In the genomic region with DNA sequence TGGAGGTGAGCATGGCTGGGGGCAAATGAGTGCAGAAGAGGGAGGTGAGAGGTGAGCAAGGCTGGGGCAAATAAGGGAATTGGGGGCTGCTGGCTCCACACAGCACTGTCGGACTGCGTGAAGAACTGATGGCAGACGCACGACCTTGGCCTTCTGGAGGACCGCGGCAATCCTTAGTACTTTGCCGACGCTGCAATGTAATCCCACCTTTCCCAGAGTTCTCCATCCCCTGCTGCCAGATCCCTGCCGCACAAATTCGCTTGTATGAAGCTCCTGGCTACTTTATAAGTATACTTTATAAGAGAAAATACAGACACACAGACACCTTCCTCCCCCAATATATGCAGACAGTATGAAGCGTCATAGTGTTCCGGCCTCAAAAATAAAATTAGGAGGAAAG, we compare ENCODE assay signal across 15 cellular contexts.
DNase-seq lines count a peak whose midpoint lies in the region; ATAC-seq and TF ChIP-seq lines count a peak whose summit lies in the region.
"Had no signal": no experiment of that assay in that cellular context is flagged by ENCODE, and none has a peak within 500 bp of the region (broad histone marks: within the 10 kb centered on the region; RNA-seq: fewer than 3 reads in every experiment).

No MANE protein-coding gene starts in this region.

- no peaks in the 10 kb centered on the region for H3K23me2 ChIP-seq in H9 (ENCODE audit: insufficient read length, low read depth, low read length, poor library complexity, severe bottlenecking)

- no peak overlapping the region for H3K18ac ChIP-seq in H9 (ENCODE audit: insufficient read length, low read depth, low read length)

- no peak overlapping the region for H4K91ac ChIP-seq in H9 (ENCODE audit: insufficient read length, low read depth, low read length)

- H3K27ac ChIP-seq in H9 (ENCODE audit: insufficient read length, low read depth, low read length), result no peak overlapping the region
- peak overlapping the region; percentile 44 for H3K27ac ChIP-seq in neural cell (ENCODE audit: low read length)
- H3K27ac ChIP-seq in left lung, result no peak overlapping the region
- no peak overlapping the region for H3K27ac ChIP-seq in adrenal gland

- no peak overlapping the region for H2BK20ac ChIP-seq in H9 (ENCODE audit: low read depth, low read length, poor library complexity, severe bottlenecking)

- no peak overlapping the region for H3K4me2 ChIP-seq in H9 (ENCODE audit: insufficient read depth, insufficient read length, low read length)
- H3K4me2 ChIP-seq in neural cell (ENCODE audit: low read length), result no peak overlapping the region

- no peak overlapping the region for H3K56ac ChIP-seq in H9 (ENCODE audit: insufficient read length, low read depth, low read length)

- peak overlapping the region; percentile 52 for H3K4me3 ChIP-seq in BE2C (ENCODE audit: low read depth, low read length)
- H3K4me3 ChIP-seq in neural cell (ENCODE audit: low read length), result no peak overlapping the region
- no peak overlapping the region for H3K4me3 ChIP-seq in left lung
- no peak overlapping the region for H3K4me3 ChIP-seq in foreskin fibroblast (ENCODE audit: low read depth in 1 of 2, low read length in 2 of 2)
- no peak overlapping the region for H3K4me3 ChIP-seq in adrenal gland

- no peak overlapping the region for H2BK120ac ChIP-seq in H9 (ENCODE audit: low read depth, low read length, poor library complexity, severe bottlenecking)

- H3K9ac ChIP-seq in H9 (ENCODE audit: extremely low read depth, insufficient read length, low read length) (no peak overlapping the region), neural cell (ENCODE audit: low read length) (no peak overlapping the region)

- H2BK5ac ChIP-seq in H9 (ENCODE audit: insufficient read length, low read length), result no peak overlapping the region

- TF ChIP-seq EP300 in neural cell (conservative IDR thresholded peaks at IDR 0.05; ENCODE audit: poor library complexity, severe bottlenecking), result no peak

- no peak for TF ChIP-seq CTCF in BE2C (IDR thresholded peaks at IDR 0.05; ENCODE audit: low read depth, low read length)
- no peak for TF ChIP-seq CTCF in H9 (conservative IDR thresholded peaks at IDR 0.05)
- no peak for TF ChIP-seq CTCF in chondrocyte (IDR thresholded peaks at IDR 0.05)
- no peak for TF ChIP-seq CTCF in neural cell (IDR thresholded peaks at IDR 0.05; ENCODE audit: poor library complexity, severe bottlenecking)
- no peak for TF ChIP-seq CTCF in left lung (IDR thresholded peaks at IDR 0.05)
- TF ChIP-seq CTCF in foreskin fibroblast (IDR thresholded peaks at IDR 0.05; ENCODE audit: low read depth, low read length), result no peak
- no peak for TF ChIP-seq CTCF in adrenal gland (IDR thresholded peaks at IDR 0.05)

- H3K4me3 Mint-ChIP-seq in H9, result no peak overlapping the region
- H3K4me3 Mint-ChIP-seq in chondrocyte (ENCODE audit: unreplicated experiment), result peak overlapping the region; percentile 67
- H3K4me3 Mint-ChIP-seq: B cell; CD4-positive, CD25-positive, alpha-beta regulatory T cell; CD8-positive, alpha-beta memory T cell had no signal

- H3K23ac ChIP-seq in H9 (ENCODE audit: insufficient read length, low read depth, low read length), result no peak overlapping the region

- H4K5ac ChIP-seq in H9 (ENCODE audit: insufficient read length, low read depth, low read length), result no peak overlapping the region

- intact Hi-C loops in left lung (cut with DNase I), result no loop called here
- intact Hi-C loops in adrenal gland (cut with DNase I), result no loop called here

- H3K36me3 ChIP-seq in BE2C, result no peaks in the 10 kb centered on the region
- H3K36me3 ChIP-seq in neural cell (ENCODE audit: insufficient read depth, low read length), result no peaks in the 10 kb centered on the region
- no peaks in the 10 kb centered on the region for H3K36me3 ChIP-seq in left lung
- no peaks in the 10 kb centered on the region for H3K36me3 ChIP-seq in adrenal gland (replicated peaks in 1 of 2)

- H3K9me3 ChIP-seq in BE2C (no peaks in the 10 kb centered on the region), H9 (ENCODE audit: control insufficient read depth, low read depth, low read length) (no peaks in the 10 kb centered on the region), neural cell (ENCODE audit: low read length) (no peaks in the 10 kb centered on the region), left lung (no peaks in the 10 kb centered on the region), adrenal gland (replicated peaks in 1 of 3) (no peaks in the 10 kb centered on the region)

- no peaks in the 10 kb centered on the region for H3F3A ChIP-seq in neural cell (ENCODE audit: insufficient read depth, low read length, poor library complexity, severe bottlenecking)

- no peaks in the 10 kb centered on the region for H4K20me1 ChIP-seq in H9 (ENCODE audit: control insufficient read depth, insufficient read depth, insufficient read length)
- H4K20me1 ChIP-seq in neural cell (ENCODE audit: insufficient read depth), result no peaks in the 10 kb centered on the region

- H3K4ac ChIP-seq in H9 (ENCODE audit: low read depth, low read length), result no peak overlapping the region

- H3K27me3 ChIP-seq in BE2C (no peaks in the 10 kb centered on the region), H9 (ENCODE audit: insufficient read depth, low read length) (no peaks in the 10 kb centered on the region), neural cell (ENCODE audit: insufficient read depth, low read depth, low read length) (no peaks in the 10 kb centered on the region), left lung (no peaks in the 10 kb centered on the region), adrenal gland (no peaks in the 10 kb centered on the region)

- no peak overlapping the region for H2BK15ac ChIP-seq in H9 (ENCODE audit: low read depth, low read length)

- no peak for ATAC-seq in left lung
- ATAC-seq: HepG2 had no signal

- peaks cover 28% of the 10 kb centered on the region for H3K4me1 ChIP-seq in BE2C
- H3K4me1 ChIP-seq in H9 (ENCODE audit: insufficient read depth, low read length), result no peaks in the 10 kb centered on the region
- H3K4me1 ChIP-seq in left lung, result no peaks in the 10 kb centered on the region
- H3K4me1 ChIP-seq in adrenal gland (replicated peaks in 1 of 2), result peaks cover 0 to 12% of the 10 kb centered on the region in 2 donors

- H2AK5ac ChIP-seq in H9 (ENCODE audit: insufficient read length, low read length), result no peak overlapping the region

- H2BK12ac ChIP-seq in H9 (ENCODE audit: insufficient read length, low read depth, low read length), result no peak overlapping the region

- no peak for TF ChIP-seq RAD21 in neural cell (conservative IDR thresholded peaks at IDR 0.05)

- peaks cover 4 to 9% of the 10 kb centered on the region in 2 experiments; a peak in 3 of 4 replicates for H3K4me1 Mint-ChIP-seq in H9
- H3K4me1 Mint-ChIP-seq in chondrocyte (ENCODE audit: low read depth), result peaks cover 36% of the 10 kb centered on the region
- H3K4me1 Mint-ChIP-seq: CD8-positive, alpha-beta memory T cell had no signal

- DNase-seq in BE2C, result peak; percentile 51
- no peak for DNase-seq in H9
- no peak for DNase-seq in chondrocyte (ENCODE audit: low spot score)
- no peak for DNase-seq in hippocampal formation (lab: John Stamatoyannopoulos, UW)
- no peak for DNase-seq in left lung
- DNase-seq in foreskin fibroblast, result no peak
- no peak for DNase-seq in adrenal gland
- DNase-seq: CD4-positive, CD25-positive, alpha-beta regulatory T cell; CD8-positive, alpha-beta memory T cell; COR-L47; GOT3; H7 had no signal

- no peaks in the 10 kb centered on the region for H3K9me2 ChIP-seq in neural cell (ENCODE audit: insufficient read depth, low read length)

- H3K14ac ChIP-seq in H9 (ENCODE audit: insufficient read depth, low read length), result peak overlapping the region; percentile 74; the same call in 1 of the 2 replicates

- H3K79me1 ChIP-seq in H9 (ENCODE audit: insufficient read depth, low read depth, low read length, poor library complexity, severe bottlenecking), result no peaks in the 10 kb centered on the region

- H3K9me3 Mint-ChIP-seq in H9 (peaks cover under 1 to 1% of the 10 kb centered on the region in 2 experiments; a peak in 2 of 5 replicates), chondrocyte (ENCODE audit: low read depth) (peaks cover 5% of the 10 kb centered on the region)
- H3K9me3 Mint-ChIP-seq: CD4-positive, CD25-positive, alpha-beta regulatory T cell had no signal

- H3T11ph ChIP-seq in H9 (ENCODE audit: low read length), result no peak overlapping the region

- H3K27me3 Mint-ChIP-seq in H9 (ENCODE audit: low read depth) (no peaks in the 10 kb centered on the region), chondrocyte (ENCODE audit: low read depth) (no peaks in the 10 kb centered on the region)
- H3K27me3 Mint-ChIP-seq: B cell had no signal

- no peak overlapping the region for H2AFZ ChIP-seq in H9 (ENCODE audit: low read length)
- H2AFZ ChIP-seq in neural cell (ENCODE audit: low read depth, low read length), result no peak overlapping the region

- no peaks in the 10 kb centered on the region for H3K36me3 Mint-ChIP-seq in H9 (ENCODE audit: insufficient read depth in 1 of 3, low read depth in 3 of 3)
- H3K36me3 Mint-ChIP-seq in chondrocyte (ENCODE audit: low read depth), result peaks cover 2% of the 10 kb centered on the region

- H3K27ac Mint-ChIP-seq in H9 (no peak overlapping the region), chondrocyte (ENCODE audit: unreplicated experiment) (peak overlapping the region; percentile 82)
- H3K27ac Mint-ChIP-seq: B cell had no signal

- WGBS in H9 (ENCODE audit: extremely low coverage, insufficient read length, low lambda C conversion rate), result no CpG with 5 or more reads among the region's 12 CpGs
- 81 to 89% (median 83%) methylated on average over 12 of the region's 12 CpGs for WGBS in adrenal gland, 4 donors

- no peaks in the 10 kb centered on the region for H3K79me2 ChIP-seq in H9 (ENCODE audit: insufficient read depth, low read length)
- no peaks in the 10 kb centered on the region for H3K79me2 ChIP-seq in neural cell (replicated peaks; ENCODE audit: insufficient read depth, low read length)

- no peak for TF ChIP-seq POLR2A in adrenal gland (IDR thresholded peaks at IDR 0.05)

- H4K8ac ChIP-seq in H9 (replicated peaks; ENCODE audit: insufficient read length, low read depth, low read length), result no peak overlapping the region

TF ChIP-seq in neural cell, 6 proteins besides CTCF, POLR2A, EP300 and RAD21 (continues in another document):
- TF ChIP-seq SMC3 (conservative IDR thresholded peaks at IDR 0.05; ENCODE audit: poor library complexity) (no peak), EZH2 (IDR thresholded peaks at IDR 0.05; ENCODE audit: borderline replicate concordance, insufficient read depth, low read length, poor library complexity, severe bottlenecking) (no peak)
